Comparison of ENCODE assay signal across 25 cellular contexts in the genomic region with DNA sequence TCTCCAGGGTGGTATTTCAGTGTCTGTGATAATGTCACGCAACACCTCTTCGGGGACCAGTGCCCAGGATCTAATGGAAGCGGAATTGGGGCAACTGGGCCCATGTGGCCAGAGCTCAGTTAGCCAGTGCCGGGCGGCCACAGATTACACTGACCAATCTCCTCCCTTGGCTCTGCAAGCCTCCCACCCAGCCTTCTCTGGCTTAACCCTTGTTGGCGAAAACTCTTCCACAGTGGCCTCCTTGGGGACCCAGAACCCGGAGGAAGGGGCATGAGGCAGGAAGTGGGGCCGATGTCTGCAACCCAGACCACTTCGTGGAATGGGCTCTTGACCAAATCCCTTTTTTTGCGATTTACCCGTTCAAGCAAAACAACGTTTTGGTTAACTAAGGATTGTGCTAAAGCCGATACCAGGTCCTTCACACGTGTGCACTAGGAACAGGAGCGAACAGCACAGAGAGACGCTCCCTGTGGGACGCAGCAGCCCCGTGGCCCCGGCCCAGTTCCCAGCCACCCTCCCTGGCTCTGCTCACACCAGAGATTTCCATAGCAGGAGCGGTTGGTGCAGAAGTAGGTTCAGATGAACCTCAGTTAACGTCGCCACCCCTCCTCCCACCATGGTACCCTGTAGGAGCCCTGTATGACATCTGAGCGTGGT. TPM values are rescaled to one million over a fixed set of nuclear protein-coding genes. Genes with fewer than 3 reads are reported as not detected.
DNase-seq lines count a peak whose midpoint lies in the region; ATAC-seq, FAIRE-seq and TF ChIP-seq lines count a peak whose summit lies in the region.
"Had no signal": no experiment of that assay in that cellular context is flagged by ENCODE, and none has a peak within 500 bp of the region (broad histone marks: within the 10 kb centered on the region; RNA-seq: fewer than 3 reads in every experiment).

No MANE protein-coding gene starts in this region.

- BruUV-seq in HepG2 (replicated peaks; lab: Mats Ljungman, UMichigan), result TSS peak; percentile 37

- no peak overlapping the region for H3K9ac ChIP-seq in HepG2 (ENCODE audit: insufficient read depth, low read depth, low read length)

- TF ChIP-seq CTCF in HepG2 (CRISPR knock-in tag; IDR thresholded peaks at IDR 0.05) (no peak), thyroid gland (IDR thresholded peaks at IDR 0.05) (no peak)

- no peak overlapping the region for H3K4me3 ChIP-seq in HepG2 (replicated peaks in 1 of 3; ENCODE audit: insufficient read depth in 1 of 3, low read depth in 2 of 3, low read length in 3 of 3)
- no peak overlapping the region for H3K4me3 ChIP-seq in thyroid gland (replicated peaks in 1 of 3)
- H3K4me3 ChIP-seq: A549, dorsolateral prefrontal cortex, smooth muscle cell, tibial nerve had no signal

- H3K79me2 ChIP-seq in HepG2 (ENCODE audit: insufficient read depth, low read length), result no peaks in the 10 kb centered on the region

- no peak overlapping the region for H3K4me3 Mint-ChIP-seq in activated naive CD8-positive, alpha-beta T cell treated with anti-CD3 and anti-CD28 coated beads, Interleukin-2, amount 10 ng/mL, durations not matched to agents 7 days and 5 days
- H3K4me3 Mint-ChIP-seq in activated naive CD8-positive, alpha-beta T cell treated with anti-CD3 and anti-CD28 coated beads, Interleukin-2, amount 50 U/mL, for 24 hours, result no peak overlapping the region
- H3K4me3 Mint-ChIP-seq in T-helper 17 cell, result no peak overlapping the region
- H3K4me3 Mint-ChIP-seq: activated CD8-positive, alpha-beta T cell treated with anti-CD3 and anti-CD28 coated beads, Interleukin-2, amount 10 ng/mL, durations not matched to agents 7 days and 5 days; B cell; memory B cell; stimulated activated memory B cell treated with anti-CD40 and anti-IgM and Interleukin-4, amounts not matched to agents 10 μg/mL and 1 μg/mL and 100 μg/mL, for 72 hours had no signal

- H4K20me1 ChIP-seq in HepG2 (ENCODE audit: insufficient read depth, low read length), result no peaks in the 10 kb centered on the region

- no peak for ATAC-seq in activated naive CD8-positive, alpha-beta T cell treated with anti-CD3 and anti-CD28 coated beads, Interleukin-2, amount 10 ng/mL, durations not matched to agents 7 days and 5 days (ENCODE audit: low read depth)
- ATAC-seq in activated naive CD8-positive, alpha-beta T cell treated with anti-CD3 and anti-CD28 coated beads, Interleukin-2, amount 50 U/mL, for 24 hours, result no peak
- no peak for ATAC-seq in T-helper 17 cell
- no peak for ATAC-seq in HepG2
- no peak for ATAC-seq in HG03571 (IDR thresholded peaks at IDR 0.05; ENCODE audit: unreplicated experiment)
- ATAC-seq in GM21360 (IDR thresholded peaks at IDR 0.05; ENCODE audit: unreplicated experiment), result no peak
- ATAC-seq: A549; activated CD8-positive, alpha-beta T cell treated with anti-CD3 and anti-CD28 coated beads, Interleukin-2, amount 10 ng/mL, durations not matched to agents 7 days and 5 days had no signal

- POLR2A ChIA-PET in activated naive CD8-positive, alpha-beta T cell treated with anti-CD3 and anti-CD28 coated beads, Interleukin-2, amount 10 ng/mL, durations not matched to agents 7 days and 5 days (lab: Charles Lee), result no interaction called here
- POLR2A ChIA-PET in HepG2 (lab: Yijun Ruan, JAX), result no interaction called here

- no peak for DNase-seq in activated naive CD8-positive, alpha-beta T cell treated with anti-CD3 and anti-CD28 coated beads, Interleukin-2, amount 10 ng/mL, durations not matched to agents 7 days and 5 days
- DNase-seq in activated naive CD8-positive, alpha-beta T cell treated with anti-CD3 and anti-CD28 coated beads, Interleukin-2, amount 50 U/mL, for 24 hours, result no peak
- DNase-seq in T-helper 17 cell (no peak), HepG2 (ENCODE audit: low spot score) (no peak), thyroid gland (no peak), dedifferentiated amniotic fluid mesenchymal stem cell (ENCODE audit: extremely low spot score) (no peak)
- DNase-seq: activated CD8-positive, alpha-beta T cell treated with anti-CD3 and anti-CD28 coated beads, Interleukin-2, amount 10 ng/mL, durations not matched to agents 7 days and 5 days; activated gamma-delta T cell treated with Interleukin-2 at 50 U/mL for 16 hours; caudate nucleus; COR-L47; dorsolateral prefrontal cortex; glutamatergic neuron; GOT3; Karpas-422; kidney glomerular epithelial cell; NCI-H2171; NCI-H524 treated with DMSO at 0.1 percent for 48 hours had no signal

- no peaks in the 10 kb centered on the region for H3K27me3 Mint-ChIP-seq in activated naive CD8-positive, alpha-beta T cell treated with anti-CD3 and anti-CD28 coated beads, Interleukin-2, amount 10 ng/mL, durations not matched to agents 7 days and 5 days
- H3K27me3 Mint-ChIP-seq in activated naive CD8-positive, alpha-beta T cell treated with anti-CD3 and anti-CD28 coated beads, Interleukin-2, amount 50 U/mL, for 24 hours, result no peaks in the 10 kb centered on the region
- H3K27me3 Mint-ChIP-seq in T-helper 17 cell, result no peaks in the 10 kb centered on the region
- H3K27me3 Mint-ChIP-seq: B cell; memory B cell; stimulated activated memory B cell treated with anti-CD40 and anti-IgM and Interleukin-4, amounts not matched to agents 10 μg/mL and 1 μg/mL and 100 μg/mL, for 72 hours had no signal

- intact Hi-C loops in HepG2 (cut with micrococcal nuclease; ENCODE audit: unreplicated experiment) (no loop called here), thyroid gland (cut with DNase I) (no loop called here)

- H3K36me3 ChIP-seq in HepG2 (replicated peaks in 1 of 2; ENCODE audit: control insufficient read depth in 1 of 2, insufficient read depth in 2 of 2, low read length in 2 of 2) (peaks cover 9 to 11% of the 10 kb centered on the region in 2 experiments; a peak in 4 of 5 replicates), thyroid gland (peaks cover 42 to 51% of the 10 kb centered on the region in 2 donors)

- H3K27ac ChIP-seq in HepG2 (ENCODE audit: extremely low read length, insufficient read depth, low read length) (no peak overlapping the region), thyroid gland (peak overlapping the region in 2 of 3 donors; percentile 85 to 92)
- H3K27ac ChIP-seq: A549 had no signal

- CTCF ChIA-PET in HepG2 (lab: Yijun Ruan, JAX; ENCODE audit: low intra/inter-chr PET ratio, low total read pairs), result no interaction called here

- no peaks in the 10 kb centered on the region for H3K9me3 Mint-ChIP-seq in activated naive CD8-positive, alpha-beta T cell treated with anti-CD3 and anti-CD28 coated beads, Interleukin-2, amount 10 ng/mL, durations not matched to agents 7 days and 5 days
- no peaks in the 10 kb centered on the region for H3K9me3 Mint-ChIP-seq in activated naive CD8-positive, alpha-beta T cell treated with anti-CD3 and anti-CD28 coated beads, Interleukin-2, amount 50 U/mL, for 24 hours
- H3K9me3 Mint-ChIP-seq: memory B cell; stimulated activated memory B cell treated with anti-CD40 and anti-IgM and Interleukin-4, amounts not matched to agents 10 μg/mL and 1 μg/mL and 100 μg/mL, for 72 hours had no signal

- H2AFZ ChIP-seq in HepG2 (ENCODE audit: low read length), result no peak overlapping the region

- TF ChIP-seq EP300 in HepG2 (IDR thresholded peaks at IDR 0.05; ENCODE audit: low read depth in 2 of 2, low read length in 2 of 2) (no peak), HepG2 (CRISPR knock-in tag; IDR thresholded peaks at IDR 0.05; ENCODE audit: borderline replicate concordance) (no peak)

- TF ChIP-seq RAD21 in HepG2 (CRISPR knock-in tag; IDR thresholded peaks at IDR 0.05), result no peak

- peak overlapping the region; percentile 64 for H3K27ac Mint-ChIP-seq in activated naive CD8-positive, alpha-beta T cell treated with anti-CD3 and anti-CD28 coated beads, Interleukin-2, amount 10 ng/mL, durations not matched to agents 7 days and 5 days
- H3K27ac Mint-ChIP-seq in activated naive CD8-positive, alpha-beta T cell treated with anti-CD3 and anti-CD28 coated beads, Interleukin-2, amount 50 U/mL, for 24 hours, result no peak overlapping the region
- H3K27ac Mint-ChIP-seq in T-helper 17 cell, result peak overlapping the region; percentile 41
- H3K27ac Mint-ChIP-seq: activated CD8-positive, alpha-beta T cell treated with anti-CD3 and anti-CD28 coated beads, Interleukin-2, amount 10 ng/mL, durations not matched to agents 7 days and 5 days; B cell; memory B cell; stimulated activated memory B cell treated with anti-CD40 and anti-IgM and Interleukin-4, amounts not matched to agents 10 μg/mL and 1 μg/mL and 100 μg/mL, for 72 hours had no signal

- H3K9me3 ChIP-seq in T-helper 17 cell (ENCODE audit: control insufficient read depth, low read length, poor library complexity, severe bottlenecking), result no peaks in the 10 kb centered on the region
- no peaks in the 10 kb centered on the region for H3K9me3 ChIP-seq in HepG2 (ENCODE audit: low read length)
- H3K9me3 ChIP-seq in thyroid gland, result no peaks in the 10 kb centered on the region
- H3K9me3 ChIP-seq: A549, tibial nerve had no signal

- H3K4me1 Mint-ChIP-seq in activated naive CD8-positive, alpha-beta T cell treated with anti-CD3 and anti-CD28 coated beads, Interleukin-2, amount 10 ng/mL, durations not matched to agents 7 days and 5 days, result peaks cover under 1% of the 10 kb centered on the region
- H3K4me1 Mint-ChIP-seq in activated naive CD8-positive, alpha-beta T cell treated with anti-CD3 and anti-CD28 coated beads, Interleukin-2, amount 50 U/mL, for 24 hours, result no peaks in the 10 kb centered on the region
- peaks cover 4% of the 10 kb centered on the region for H3K4me1 Mint-ChIP-seq in T-helper 17 cell

- in situ Hi-C loops in HepG2 (cut with HindIII; ENCODE audit: extremely low pct_ligation_motif_present, low pct_unique_long_range_greater_than_20kb), result no loop called here

- H3K4me1 ChIP-seq in HepG2 (ENCODE audit: insufficient read depth, low read length) (peaks cover 34% of the 10 kb centered on the region), thyroid gland (peaks cover 32 to 35% of the 10 kb centered on the region in 2 donors)

- no peak overlapping the region for H3K4me2 ChIP-seq in HepG2 (ENCODE audit: low read depth, low read length)
- H3K4me2 ChIP-seq: A549, smooth muscle cell had no signal

- no peak for FAIRE-seq in HepG2 (lab: Jason Lieb, UNC)
- FAIRE-seq: A549 had no signal

- TF ChIP-seq POLR2A in HepG2 (IDR thresholded peaks at IDR 0.05; ENCODE audit: insufficient read depth in 1 of 2, low read depth in 2 of 2, low read length in 2 of 2) (no peak), thyroid gland (IDR thresholded peaks at IDR 0.05) (no peak)

- WGBS in HepG2 (ENCODE audit: low lambda C conversion rate), result 95% methylated on average over 23 of the region's 23 CpGs
- 87 to 90% methylated on average over 23 of the region's 23 CpGs for WGBS in thyroid gland, 2 donors

- no peaks in the 10 kb centered on the region for H3K27me3 ChIP-seq in HepG2 (ENCODE audit: control insufficient read depth in 1 of 2, insufficient read depth in 2 of 2, low read length in 2 of 2)
- H3K27me3 ChIP-seq in thyroid gland, result no peaks in the 10 kb centered on the region
- H3K27me3 ChIP-seq: dorsolateral prefrontal cortex, tibial nerve had no signal

- H3K36me3 Mint-ChIP-seq in activated naive CD8-positive, alpha-beta T cell treated with anti-CD3 and anti-CD28 coated beads, Interleukin-2, amount 10 ng/mL, durations not matched to agents 7 days and 5 days, result peaks cover 5% of the 10 kb centered on the region
- H3K36me3 Mint-ChIP-seq in activated naive CD8-positive, alpha-beta T cell treated with anti-CD3 and anti-CD28 coated beads, Interleukin-2, amount 50 U/mL, for 24 hours (ENCODE audit: low read depth), result peaks cover 3% of the 10 kb centered on the region
- H3K36me3 Mint-ChIP-seq in T-helper 17 cell (ENCODE audit: low read depth), result peaks cover 1% of the 10 kb centered on the region

RNA-seq across cellular contexts. Expression of gene SLC8B1, which starts 38.2 kb away (rescaled TPM):
- total RNA-seq in activated naive CD8-positive, alpha-beta T cell treated with anti-CD3 and anti-CD28 coated beads, Interleukin-2, amount 10 ng/mL, durations not matched to agents 7 days and 5 days, result 10 to 100 TPM; 42.1 to 42.4 TPM
- total RNA-seq in T-helper 17 cell (10 to 100 TPM; 58.6 to 66.0 TPM), HepG2 (2016; rRNA removed; fragmentation: Illumina TruSeq; extraction: Trizol) (3.3 and 6.8 TPM in 2 replicates), thyroid gland (10 to 100 TPM; 23.3 to 50.5 (median 30.7) TPM)
- 1.4 and 1.8 TPM in 2 replicates for total RNA-seq in HepG2 (2016; cell fraction: cytosol; rRNA removed; fragmentation: Illumina TruSeq; extraction: Trizol; ENCODE audit: low read depth)
- total RNA-seq in HepG2 (2016; cell fraction: insoluble cytoplasmic fraction; rRNA removed; fragmentation: Illumina TruSeq; extraction: Trizol), result 3.2 and 8.2 TPM in 2 replicates
- total RNA-seq in HepG2 (2016; cell fraction: membrane; rRNA removed; fragmentation: Illumina TruSeq; extraction: Trizol), result 3.1 TPM in 2 replicates
- 8.8 and 10.7 TPM in 2 replicates for total RNA-seq in HepG2 (2016; cell fraction: nucleus; rRNA removed; fragmentation: Illumina TruSeq; extraction: Trizol)
- polyA plus RNA-seq in HepG2 (2011; rRNA removed), result 8.0 and 10.8 TPM in 2 replicates
- 6.6 and 7.8 TPM in 2 replicates for polyA plus RNA-seq in HepG2 (2011; cell fraction: cytosol; rRNA removed)
- 20.3 and 24.2 TPM in 2 replicates for polyA plus RNA-seq in HepG2 (2011; cell fraction: nucleus; rRNA removed)
- polyA plus RNA-seq in HepG2 (2012), result 3.0 and 3.5 TPM in 2 replicates
- 0.63 and 0.74 TPM in 2 replicates for polyA plus RNA-seq in HepG2 (2016; cell fraction: cytosol; fragmentation: Illumina TruSeq; extraction: Trizol; ENCODE audit: low read depth)
- 3.0 and 3.7 TPM in 2 replicates for polyA plus RNA-seq in HepG2 (2016; cell fraction: insoluble cytoplasmic fraction; fragmentation: Illumina TruSeq; extraction: Trizol; ENCODE audit: low read depth)
- 1.5 and 2.2 TPM in 2 replicates for polyA plus RNA-seq in HepG2 (2016; cell fraction: membrane; fragmentation: Illumina TruSeq; extraction: Trizol; ENCODE audit: low read depth)
- polyA plus RNA-seq in HepG2 (2016; cell fraction: nucleus; fragmentation: Illumina TruSeq; extraction: Trizol; ENCODE audit: insufficient read depth, low read depth), result 19.5 and 22.7 TPM in 2 replicates
- 25.8 and 85.0 TPM in 2 replicates for polyA minus RNA-seq in HepG2 (2011; rRNA and poly(A)+ RNA removed; ENCODE audit: low replicate concordance)
- 5.1 and 6.3 TPM in 2 replicates for polyA minus RNA-seq in HepG2 (2011; cell fraction: cytosol; rRNA and poly(A)+ RNA removed)
- polyA minus RNA-seq in HepG2 (2011; cell fraction: nucleus; rRNA and poly(A)+ RNA removed), result 6.6 and 7.5 TPM in 2 replicates
